ENCODE assay signal across 14 cellular contexts in the genomic region with DNA sequence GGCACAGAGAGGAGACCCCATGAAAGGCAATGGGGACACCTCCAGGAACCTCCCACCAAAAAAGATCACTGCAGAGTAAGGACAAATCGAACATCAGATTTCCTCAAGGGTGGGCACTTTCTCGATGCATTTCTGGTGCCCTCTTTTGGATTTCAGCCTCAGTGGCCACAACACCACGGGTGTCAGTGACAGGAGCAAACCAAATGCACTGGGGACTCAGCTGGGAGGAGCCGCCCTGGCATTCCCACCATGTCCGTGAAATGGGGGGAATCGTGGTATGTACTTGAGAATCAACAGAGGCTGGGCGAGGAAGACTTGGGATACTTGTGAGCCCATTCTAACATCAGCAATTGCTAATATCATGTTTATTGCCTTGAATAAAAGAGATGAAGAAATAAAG. TPM values are rescaled to one million over a fixed set of nuclear protein-coding genes. Genes with fewer than 3 reads are reported as not detected.
DNase-seq lines count a peak whose midpoint lies in the region; ATAC-seq lines count a peak whose summit lies in the region.
"Had no signal": no experiment of that assay in that cellular context is flagged by ENCODE, and none has a peak within 500 bp of the region (broad histone marks: within the 10 kb centered on the region; RNA-seq: fewer than 3 reads in every experiment).

No MANE protein-coding gene starts in this region.

- in situ Hi-C loops in G401 (cut with HindIII; ENCODE audit: low sequenced_read_pairs), result no loop called here

- no peaks in the 10 kb centered on the region for H4K20me1 ChIP-seq in BLaER1 treated with 17β-estradiol and CSF1 and Interleukin-3, amounts not matched to agents 10 nM and 100 nM

- DNase-seq in H4 (ENCODE audit: low spot score) (peak; percentile 3), G401 (ENCODE audit: low spot score) (no peak), OCI-M2 (lab: John Stamatoyannopoulos, UW; ENCODE audit: unreplicated experiment) (no peak), AML-193 (lab: John Stamatoyannopoulos, UW) (no peak)
- DNase-seq in activated naive CD8-positive, alpha-beta T cell treated with anti-CD3 and anti-CD28 coated beads, Interleukin-2, amount 10 ng/mL, durations not matched to agents 7 days and 5 days, result no peak
- DNase-seq in naive thymus-derived CD8-positive, alpha-beta T cell, result no peak
- DNase-seq: Calu3, dorsolateral prefrontal cortex, NCI-H1092 had no signal

- POLR2A ChIA-PET in activated naive CD8-positive, alpha-beta T cell treated with anti-CD3 and anti-CD28 coated beads, Interleukin-2, amount 10 ng/mL, durations not matched to agents 7 days and 5 days (lab: Charles Lee), result interaction anchor here (0.8 to 2.7 kb wide), 7 partner anchors 31 to 71 kb away, joined by 3 to 40 read pairs (median 4); partner anchors contain the start of gene FXYD5
- POLR2A ChIA-PET in naive thymus-derived CD8-positive, alpha-beta T cell (lab: Charles Lee), result interaction anchor here (0.8 to 14.6 kb wide), 24 partner anchors 8 to 248 kb away, joined by 3 to 234 read pairs (median 9); partner anchors contain the start of genes FXYD5, FXYD7, LSR and USF2

- H3K4me3 Mint-ChIP-seq in activated naive CD8-positive, alpha-beta T cell treated with anti-CD3 and anti-CD28 coated beads, Interleukin-2, amount 10 ng/mL, durations not matched to agents 7 days and 5 days, result peak overlapping the region; percentile 64
- peak overlapping the region; percentile 64 to 88 (median 84) for H3K4me3 Mint-ChIP-seq in naive thymus-derived CD8-positive, alpha-beta T cell

- peaks cover 67% of the 10 kb centered on the region for H3K4me1 Mint-ChIP-seq in activated naive CD8-positive, alpha-beta T cell treated with anti-CD3 and anti-CD28 coated beads, Interleukin-2, amount 10 ng/mL, durations not matched to agents 7 days and 5 days
- H3K4me1 Mint-ChIP-seq in naive thymus-derived CD8-positive, alpha-beta T cell, result peaks cover 22 to 90% (median 82%) of the 10 kb centered on the region in 4 donors

- H3K27ac ChIP-seq in BLaER1 treated with 17β-estradiol and CSF1 and Interleukin-3, amounts not matched to agents 10 nM and 100 nM, result peak overlapping the region; percentile 80 to 90 (median 83)

- peaks cover 9% of the 10 kb centered on the region for H3K36me3 Mint-ChIP-seq in activated naive CD8-positive, alpha-beta T cell treated with anti-CD3 and anti-CD28 coated beads, Interleukin-2, amount 10 ng/mL, durations not matched to agents 7 days and 5 days
- H3K36me3 Mint-ChIP-seq in naive thymus-derived CD8-positive, alpha-beta T cell, result peaks cover 0 to 5% (median 4%) of the 10 kb centered on the region in 3 donors

- no peak for ATAC-seq in activated naive CD8-positive, alpha-beta T cell treated with anti-CD3 and anti-CD28 coated beads, Interleukin-2, amount 10 ng/mL, durations not matched to agents 7 days and 5 days (ENCODE audit: low read depth)
- no peak for ATAC-seq in naive thymus-derived CD8-positive, alpha-beta T cell
- ATAC-seq in HG02885 (IDR thresholded peaks at IDR 0.05; ENCODE audit: poor library complexity, unreplicated experiment), result no peak

- H3K9ac ChIP-seq in BLaER1 treated with 17β-estradiol and CSF1 and Interleukin-3, amounts not matched to agents 10 nM and 100 nM, result peak overlapping the region; percentile 56 to 78 (median 71); a peak in 21 of 22 replicates

- peaks cover 3% of the 10 kb centered on the region for H3K9me3 Mint-ChIP-seq in activated naive CD8-positive, alpha-beta T cell treated with anti-CD3 and anti-CD28 coated beads, Interleukin-2, amount 10 ng/mL, durations not matched to agents 7 days and 5 days
- H3K9me3 Mint-ChIP-seq in naive thymus-derived CD8-positive, alpha-beta T cell, result peaks cover 0 to 10% (median 4%) of the 10 kb centered on the region in 9 donors

- peak overlapping the region; percentile 81 to 97 (median 92) for H3K4me2 ChIP-seq in BLaER1 treated with 17β-estradiol and CSF1 and Interleukin-3, amounts not matched to agents 10 nM and 100 nM
- H3K4me2 ChIP-seq: smooth muscle cell had no signal

- peak overlapping the region; percentile 94 for H3K27ac Mint-ChIP-seq in activated naive CD8-positive, alpha-beta T cell treated with anti-CD3 and anti-CD28 coated beads, Interleukin-2, amount 10 ng/mL, durations not matched to agents 7 days and 5 days
- H3K27ac Mint-ChIP-seq in naive thymus-derived CD8-positive, alpha-beta T cell, result peak overlapping the region; percentile 95 to 100 (median 100)

- peak overlapping the region in 6 of 10 experiments; percentile 6 to 31 (median 14); a peak in 5 of 20 replicates for H3K4me3 ChIP-seq in BLaER1 treated with 17β-estradiol and CSF1 and Interleukin-3, amounts not matched to agents 10 nM and 100 nM
- H3K4me3 ChIP-seq: dorsolateral prefrontal cortex, smooth muscle cell had no signal

- H3K36me3 ChIP-seq in BLaER1 treated with 17β-estradiol and CSF1 and Interleukin-3, amounts not matched to agents 10 nM and 100 nM, result no peaks in the 10 kb centered on the region

- H3K27me3 ChIP-seq in BLaER1 treated with 17β-estradiol and CSF1 and Interleukin-3, amounts not matched to agents 10 nM and 100 nM, result no peaks in the 10 kb centered on the region
- H3K27me3 ChIP-seq: dorsolateral prefrontal cortex had no signal

- peaks cover 73 to 96% (median 90%) of the 10 kb centered on the region in 10 experiments for H3K4me1 ChIP-seq in BLaER1 treated with 17β-estradiol and CSF1 and Interleukin-3, amounts not matched to agents 10 nM and 100 nM

- no peaks in the 10 kb centered on the region for H3K27me3 Mint-ChIP-seq in activated naive CD8-positive, alpha-beta T cell treated with anti-CD3 and anti-CD28 coated beads, Interleukin-2, amount 10 ng/mL, durations not matched to agents 7 days and 5 days
- H3K27me3 Mint-ChIP-seq in naive thymus-derived CD8-positive, alpha-beta T cell, result peaks cover 0 to 2% (median 0%) of the 10 kb centered on the region in 5 donors

- H3K9me3 ChIP-seq in BLaER1 treated with 17β-estradiol and CSF1 and Interleukin-3, amounts not matched to agents 10 nM and 100 nM (replicated peaks in 1 of 11), result peaks cover 3 to 22% (median 10%) of the 10 kb centered on the region in 11 experiments; a peak in 19 of 22 replicates

RNA-seq across cellular contexts. Expression of gene FAM187B, which starts 16.3 kb away (rescaled TPM):
- not detected in 2 replicates for total RNA-seq in H4 (2014; rRNA removed; shearing (Covaris generic))
- not detected for total RNA-seq in activated naive CD8-positive, alpha-beta T cell treated with anti-CD3 and anti-CD28 coated beads, Interleukin-2, amount 10 ng/mL, durations not matched to agents 7 days and 5 days
- not detected for total RNA-seq in naive thymus-derived CD8-positive, alpha-beta T cell
- not detected for polyA plus RNA-seq in naive thymus-derived CD8-positive, alpha-beta T cell
- not detected in 2 replicates for total RNA-seq in G401 (2014; rRNA removed; shearing (Covaris generic))
- total RNA-seq: Calu3; mucosa of gallbladder; smooth muscle cell; T-helper 2 cell treated with Interferon-gamma antibody and Interleukin-4, amounts not matched to agents 100 ng/mL and 5 ng/mL, for 36 hours had no signal
- polyA plus RNA-seq: smooth muscle cell had no signal

RNA-seq across cellular contexts. Expression of gene LSR, which starts 36.6 kb away (rescaled TPM):
- total RNA-seq in H4 (2014; rRNA removed; shearing (Covaris generic)), result 1.1 and 1.7 TPM in 2 replicates
- total RNA-seq in activated naive CD8-positive, alpha-beta T cell treated with anti-CD3 and anti-CD28 coated beads, Interleukin-2, amount 10 ng/mL, durations not matched to agents 7 days and 5 days, result 10 to 100 TPM; 33.2 to 36.3 TPM
- total RNA-seq in naive thymus-derived CD8-positive, alpha-beta T cell, result 10 to 100 TPM; 57.4 to 59.9 TPM
- polyA plus RNA-seq in naive thymus-derived CD8-positive, alpha-beta T cell, result 100 to 1,000 TPM in 1 of 3 donors, 10 to 100 TPM in 2; 36.7 to 106 (median 65.7) TPM
- 16.7 and 18.7 TPM in 2 replicates for total RNA-seq in G401 (2014; rRNA removed; shearing (Covaris generic))

RNA-seq across cellular contexts. Expression of gene USF2, which starts 56.5 kb away (rescaled TPM):
- total RNA-seq in H4 (2014; rRNA removed; shearing (Covaris generic)), result 64.0 and 65.0 TPM in 2 replicates
- total RNA-seq in activated naive CD8-positive, alpha-beta T cell treated with anti-CD3 and anti-CD28 coated beads, Interleukin-2, amount 10 ng/mL, durations not matched to agents 7 days and 5 days, result 100 to 1,000 TPM; 149 to 159 TPM
- 100 to 1,000 TPM; 226 to 232 TPM for total RNA-seq in naive thymus-derived CD8-positive, alpha-beta T cell
- 1 to 10 TPM; 4.5 to 6.9 (median 5.2) TPM for polyA plus RNA-seq in naive thymus-derived CD8-positive, alpha-beta T cell
- 90.7 and 98.8 TPM in 2 replicates for total RNA-seq in G401 (2014; rRNA removed; shearing (Covaris generic))

RNA-seq across cellular contexts. Expression of gene FXYD5, which starts 57.7 kb away (rescaled TPM):
- 173 and 209 TPM in 2 replicates for total RNA-seq in H4 (2014; rRNA removed; shearing (Covaris generic))
- total RNA-seq in activated naive CD8-positive, alpha-beta T cell treated with anti-CD3 and anti-CD28 coated beads, Interleukin-2, amount 10 ng/mL, durations not matched to agents 7 days and 5 days, result 100 to 1,000 TPM; 353 to 360 TPM
- 100 to 1,000 TPM; 339 to 351 TPM for total RNA-seq in naive thymus-derived CD8-positive, alpha-beta T cell
- polyA plus RNA-seq in naive thymus-derived CD8-positive, alpha-beta T cell, result 100 to 1,000 TPM; 281 to 544 (median 452) TPM
- total RNA-seq in G401 (2014; rRNA removed; shearing (Covaris generic)), result not detected in 2 replicates
